24 cellular contexts compared by ENCODE assay signal in genomic region chr2:156006721-156007618, GRCh38.
A peak's percentile ranks its signal among the peaks of the same experiment; 100 is the strongest.
DNase-seq lines count a peak whose midpoint lies in the region; ATAC-seq and TF ChIP-seq lines count a peak whose summit lies in the region.
"Had no signal": no experiment of that assay in that cellular context is flagged by ENCODE, and none has a peak within 500 bp of the region (broad histone marks: within the 10 kb centered on the region; RNA-seq: fewer than 3 reads in every experiment).

No MANE protein-coding gene starts in this region.

- intact Hi-C loops in spleen (cut with DNase I; ENCODE audit: low total_unique reads) = no loop called here

- H3K27me3 Mint-ChIP-seq in endodermal cell (ENCODE audit: insufficient read depth) = no peaks in the 10 kb centered on the region
- H3K27me3 Mint-ChIP-seq: activated CD4-positive, alpha-beta memory T cell treated with anti-CD3 and anti-CD28 coated beads, Interleukin-2, amount 10 ng/mL, durations not matched to agents 7 days and 5 days; B cell; brain; CD4-positive, alpha-beta memory T cell; progenitor cell of endocrine pancreas; stimulated activated naive B cell treated with anti-CD40 and anti-IgM and Interleukin-4, amounts not matched to agents 10 μg/mL and 1 μg/mL and 100 μg/mL, for 72 hours had no signal

- H3K9me3 Mint-ChIP-seq in endodermal cell = peaks cover 22% of the 10 kb centered on the region

- H3K4me1 ChIP-seq in endodermal cell (ENCODE audit: control insufficient read depth, insufficient read depth, low read length) (no peaks in the 10 kb centered on the region), lung (ENCODE audit: control insufficient read depth in 2 of 2, insufficient read depth in 2 of 2, low read length in 2 of 2) (no peaks in the 10 kb centered on the region), spleen (no peaks in the 10 kb centered on the region)
- H3K4me1 ChIP-seq: Peyer's patch, suprapubic skin had no signal

- no peak overlapping the region for H3K4me3 Mint-ChIP-seq in endodermal cell
- H3K4me3 Mint-ChIP-seq: activated CD4-positive, alpha-beta memory T cell treated with anti-CD3 and anti-CD28 coated beads, Interleukin-2, amount 10 ng/mL, durations not matched to agents 7 days and 5 days; B cell; brain; CD4-positive, alpha-beta memory T cell; stimulated activated naive B cell treated with anti-CD40 and anti-IgM and Interleukin-4, amounts not matched to agents 10 μg/mL and 1 μg/mL and 100 μg/mL, for 72 hours had no signal

- H3K9me3 ChIP-seq in endodermal cell (ENCODE audit: control insufficient read depth, low read length) = peaks cover 25% of the 10 kb centered on the region
- peaks cover 0 to 9% of the 10 kb centered on the region in 2 donors for H3K9me3 ChIP-seq in lung (ENCODE audit: control insufficient read depth in 2 of 2, insufficient read depth in 1 of 2, low read length in 1 of 2)
- H3K9me3 ChIP-seq in spleen = peaks cover 0 to 11% (median 5%) of the 10 kb centered on the region in 8 donors
- H3K9me3 ChIP-seq: neutrophil, Peyer's patch had no signal

- peak; percentile 42 for DNase-seq in endodermal cell
- no peak for DNase-seq in lung (ENCODE audit: low spot score)
- peak; percentile 69 for DNase-seq in spleen
- no peak for DNase-seq in nucleus accumbens (lab: John Stamatoyannopoulos, UW)
- DNase-seq: activated CD4-positive, alpha-beta memory T cell treated with anti-CD3 and anti-CD28 coated beads, Interleukin-2, amount 10 ng/mL, durations not matched to agents 7 days and 5 days; activated CD8-positive, alpha-beta memory T cell treated with anti-CD3 and anti-CD28 coated beads, Interleukin-2, amount 50 U/mL, for 4 hours; activated naive CD4-positive, alpha-beta T cell; CD4-positive, alpha-beta memory T cell; dorsolateral prefrontal cortex; NCI-H1417 treated with DMSO at 0.1 percent for 48 hours; NCI-H2081 treated with DMSO at 0.1 percent for 48 hours; NCI-H748 treated with DMSO at 0.1 percent for 48 hours; Peyer's patch; SIG-M5; stimulated activated naive B cell treated with anti-CD40 and anti-IgM and Interleukin-4, amounts not matched to agents 10 μg/mL and 1 μg/mL and 100 μg/mL, for 72 hours; SW 1271 had no signal

- WGBS in endodermal cell (ENCODE audit: insufficient coverage in 1 of 2, insufficient read length in 1 of 2), 2 experiments = 86 to 92% methylated on average over 8 to 17 of the region's 17 CpGs
- WGBS in lung, 2 donors = 91 to 92% methylated on average over 13 to 17 of the region's 17 CpGs
- 68 to 92% (median 84%) methylated on average over 5 to 17 of the region's 17 CpGs for WGBS in spleen, 5 donors

- H3K27me3 ChIP-seq in endodermal cell (ENCODE audit: control insufficient read depth, insufficient read depth, low read length, poor library complexity, severe bottlenecking) = no peaks in the 10 kb centered on the region
- no peaks in the 10 kb centered on the region for H3K27me3 ChIP-seq in lung (ENCODE audit: control insufficient read depth, insufficient read depth)
- H3K27me3 ChIP-seq in spleen (replicated peaks in 1 of 7) = no peaks in the 10 kb centered on the region
- H3K27me3 ChIP-seq: dorsolateral prefrontal cortex, neutrophil, Peyer's patch, suprapubic skin had no signal

- no peak for TF ChIP-seq CTCF in endodermal cell (conservative IDR thresholded peaks at IDR 0.05)
- TF ChIP-seq CTCF in lung (IDR thresholded peaks at IDR 0.05; ENCODE audit: control extremely low read depth, extremely low read depth) = no peak
- TF ChIP-seq CTCF in spleen (IDR thresholded peaks at IDR 0.05 in 8 of 11, conservative IDR thresholded peaks at IDR 0.05 in 3 of 11) = no peak

- ATAC-seq in GM18511 (IDR thresholded peaks at IDR 0.05; ENCODE audit: unreplicated experiment) (peak; percentile 4), lung (ENCODE audit: insufficient read depth, low FRiP score) (peak; percentile 19), GM19023 (IDR thresholded peaks at IDR 0.05; ENCODE audit: unreplicated experiment) (no peak), GM21390 (IDR thresholded peaks at IDR 0.05; ENCODE audit: unreplicated experiment) (no peak)

- H3K4me1 Mint-ChIP-seq in endodermal cell = peaks cover 4% of the 10 kb centered on the region
- H3K4me1 Mint-ChIP-seq: activated CD4-positive, alpha-beta memory T cell treated with anti-CD3 and anti-CD28 coated beads, Interleukin-2, amount 10 ng/mL, durations not matched to agents 7 days and 5 days; B cell; CD4-positive, alpha-beta memory T cell; stimulated activated naive B cell treated with anti-CD40 and anti-IgM and Interleukin-4, amounts not matched to agents 10 μg/mL and 1 μg/mL and 100 μg/mL, for 72 hours had no signal

- no peak overlapping the region for H3K27ac Mint-ChIP-seq in endodermal cell
- H3K27ac Mint-ChIP-seq: activated CD4-positive, alpha-beta memory T cell treated with anti-CD3 and anti-CD28 coated beads, Interleukin-2, amount 10 ng/mL, durations not matched to agents 7 days and 5 days; B cell; brain; CD4-positive, alpha-beta memory T cell; progenitor cell of endocrine pancreas; stimulated activated naive B cell treated with anti-CD40 and anti-IgM and Interleukin-4, amounts not matched to agents 10 μg/mL and 1 μg/mL and 100 μg/mL, for 72 hours had no signal

- H3K36me3 ChIP-seq in endodermal cell (ENCODE audit: control insufficient read depth, insufficient read depth, low read length) (no peaks in the 10 kb centered on the region), lung (ENCODE audit: control insufficient read depth in 2 of 2, insufficient read depth in 2 of 2, low read length in 2 of 2) (no peaks in the 10 kb centered on the region), spleen (no peaks in the 10 kb centered on the region)
- H3K36me3 ChIP-seq: neutrophil, Peyer's patch, suprapubic skin had no signal

- H3K36me3 Mint-ChIP-seq in endodermal cell (ENCODE audit: low read depth) = peaks cover 19% of the 10 kb centered on the region
- H3K36me3 Mint-ChIP-seq: CD4-positive, alpha-beta memory T cell; stimulated activated naive B cell treated with anti-CD40 and anti-IgM and Interleukin-4, amounts not matched to agents 10 μg/mL and 1 μg/mL and 100 μg/mL, for 72 hours had no signal

- H3K4me3 ChIP-seq in endodermal cell (ENCODE audit: low read length) = no peak overlapping the region
- H3K4me3 ChIP-seq in lung = no peak overlapping the region
- H3K4me3 ChIP-seq in spleen = no peak overlapping the region
- H3K4me3 ChIP-seq: dorsolateral prefrontal cortex, Peyer's patch, suprapubic skin had no signal

- no peak overlapping the region for H3K9ac ChIP-seq in endodermal cell (ENCODE audit: extremely low read depth, low read length, poor library complexity, severe bottlenecking)

- no peak for TF ChIP-seq POLR2A in spleen (IDR thresholded peaks at IDR 0.05)

- H3K27ac ChIP-seq in endodermal cell (ENCODE audit: low read depth, low read length) = no peak overlapping the region
- no peak overlapping the region for H3K27ac ChIP-seq in lung (ENCODE audit: low read depth in 1 of 2, low read length in 1 of 2)
- H3K27ac ChIP-seq in spleen = no peak overlapping the region
- H3K27ac ChIP-seq: dorsolateral prefrontal cortex, neutrophil, Peyer's patch, suprapubic skin had no signal

Comparison
In these comparisons a context has a peak if more than half of its experiments do, and no peak if none do; other contexts are left out.
1. ATAC-seq: peak in GM18511 (single experiment) and lung (single experiment); none in GM19023 (single experiment) and GM21390 (single experiment).
2. DNase-seq: peak in endodermal cell (single experiment) and spleen (single experiment); none in lung (single experiment) and nucleus accumbens (0 of 56).